Comparison of ENCODE assay signal across 17 cellular contexts in the genomic region with DNA sequence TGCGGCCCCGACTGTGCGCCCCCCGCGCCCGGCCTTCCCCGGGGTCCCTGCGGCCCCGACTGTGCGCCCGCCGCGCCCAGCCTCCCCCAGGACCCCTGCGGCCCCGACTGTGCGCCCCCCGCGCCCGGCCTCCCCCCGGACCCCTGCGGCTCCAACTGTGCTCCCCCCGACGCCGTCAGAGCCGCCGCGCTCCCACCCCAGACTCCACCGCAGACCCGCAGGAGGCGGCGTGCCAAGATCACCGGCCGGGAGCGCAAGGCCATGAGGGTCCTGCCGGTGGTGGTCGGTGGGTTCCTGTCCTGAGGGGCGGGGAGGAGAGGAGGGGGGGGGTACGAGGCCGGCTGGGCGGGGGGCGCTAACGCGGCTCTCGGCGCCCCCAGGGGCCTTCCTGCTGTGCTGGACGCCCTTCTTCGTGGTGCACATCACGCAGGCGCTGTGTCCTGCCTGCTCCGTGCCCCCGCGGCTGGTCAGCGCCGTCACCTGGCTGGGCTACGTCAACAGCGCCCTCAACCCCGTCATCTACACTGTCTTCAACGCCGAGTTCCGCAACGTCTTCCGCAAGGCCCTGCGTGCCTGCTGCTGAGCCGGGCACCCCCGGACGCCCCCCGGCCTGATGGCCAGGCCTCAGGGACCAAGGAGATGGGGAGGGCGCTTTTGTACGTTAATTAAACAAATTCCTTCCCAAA. TPM values are rescaled to one million over a fixed set of nuclear protein-coding genes. Genes with fewer than 3 reads are reported as not detected.
DNase-seq lines count a peak whose midpoint lies in the region; ATAC-seq, FAIRE-seq and TF ChIP-seq lines count a peak whose summit lies in the region.
"Had no signal": no experiment of that assay in that cellular context is flagged by ENCODE, and none has a peak within 500 bp of the region (broad histone marks: within the 10 kb centered on the region; RNA-seq: fewer than 3 reads in every experiment).

No MANE protein-coding gene starts in this region.

- RAD21 ChIA-PET in GM12878 (lab: Charles Lee; ENCODE audit: unreplicated experiment), result no interaction called here

- H4K20me1 ChIP-seq in H9 (ENCODE audit: control insufficient read depth, insufficient read depth, insufficient read length), result no peaks in the 10 kb centered on the region
- no peaks in the 10 kb centered on the region for H4K20me1 ChIP-seq in GM12878 (ENCODE audit: control insufficient read depth, insufficient read depth)

- POLR2A ChIA-PET in GM12878 (lab: Charles Lee), result no interaction called here

- H3K56ac ChIP-seq in H9 (ENCODE audit: insufficient read length, low read depth, low read length), result no peak overlapping the region

- no peaks in the 10 kb centered on the region for H3K79me1 ChIP-seq in H9 (ENCODE audit: insufficient read depth, low read depth, low read length, poor library complexity, severe bottlenecking)

- no peak overlapping the region for H4K91ac ChIP-seq in H9 (ENCODE audit: insufficient read length, low read depth, low read length)

- H3K27ac ChIP-seq in H9 (ENCODE audit: insufficient read length, low read depth, low read length), result no peak overlapping the region
- no peak overlapping the region for H3K27ac ChIP-seq in GM12878 (ENCODE audit: control insufficient read depth, insufficient read depth)
- H3K27ac ChIP-seq: VCaP had no signal

- FAIRE-seq in GM12878 (lab: Jason Lieb, UNC), result no peak
- FAIRE-seq: bronchial epithelial cell had no signal

- TF ChIP-seq POLR2A in GM12878 (IDR thresholded peaks at IDR 0.05; ENCODE audit: low read depth, low read length), result 0 out of 2 replicates have a peak, but pooled peaks have one; percentile 9

- H3K23ac ChIP-seq in H9 (ENCODE audit: insufficient read length, low read depth, low read length), result no peak overlapping the region

- H3K23me2 ChIP-seq in H9 (ENCODE audit: insufficient read length, low read depth, low read length, poor library complexity, severe bottlenecking), result peaks cover 19% of the 10 kb centered on the region

- SMC1A ChIA-PET in GM12878 (lab: Charles Lee; ENCODE audit: uncharacterized antibody, unreplicated experiment), result no interaction called here

- no peak overlapping the region for H3K4ac ChIP-seq in H9 (ENCODE audit: low read depth, low read length)

- no peak overlapping the region for H4K5ac ChIP-seq in H9 (ENCODE audit: insufficient read length, low read depth, low read length)

- no peak overlapping the region for H2AK5ac ChIP-seq in H9 (ENCODE audit: insufficient read length, low read length)

- no peak overlapping the region for H3K27ac Mint-ChIP-seq in H9
- no peak overlapping the region for H3K27ac Mint-ChIP-seq in natural killer cell treated with Interleukin-12 subunit alpha and Interleukin-12 subunit beta and Interleukin-15 and Interleukin-18, amount 100 ng/mL, for 72 hours
- H3K27ac Mint-ChIP-seq: activated T-helper 1 cell treated with anti-CD3 and anti-CD28 coated beads, Interleukin-12 subunit alpha, Interleukin-12 subunit beta, Interleukin-2, Interleukin-4 antibody, amounts not matched to agents 30 ng/mL and 10 ng/mL and 1 ng/mL, durations not matched to agents 14 hours and 24 hours and 36 hours had no signal

- H2AFZ ChIP-seq in H9 (ENCODE audit: low read length) (no peak overlapping the region), GM12878 (ENCODE audit: control insufficient read depth, low read depth, low read length) (no peak overlapping the region)

- no peak overlapping the region for H2BK20ac ChIP-seq in H9 (ENCODE audit: low read depth, low read length, poor library complexity, severe bottlenecking)

- H3K9ac ChIP-seq in H9 (ENCODE audit: extremely low read depth, insufficient read length, low read length), result no peak overlapping the region
- no peak overlapping the region for H3K9ac ChIP-seq in GM12878 (ENCODE audit: control insufficient read depth, insufficient read depth, low read length)

- H3K18ac ChIP-seq in H9 (ENCODE audit: insufficient read length, low read depth, low read length), result no peak overlapping the region

- no peaks in the 10 kb centered on the region; the same call in 1 of the 2 replicates for H3K4me1 ChIP-seq in H9 (ENCODE audit: insufficient read depth, low read length)
- peaks cover under 1% of the 10 kb centered on the region for H3K4me1 ChIP-seq in GM12878 (ENCODE audit: control insufficient read depth, insufficient read depth, low read length)
- H3K4me1 ChIP-seq: Caco-2 had no signal

- peaks cover 0 to 2% of the 10 kb centered on the region in 2 experiments; a peak in 2 of 4 replicates for H3K36me3 ChIP-seq in GM12878 (ENCODE audit: control insufficient read depth in 2 of 2, insufficient read depth in 2 of 2, low read length in 1 of 2)

- H3K27me3 ChIP-seq in H9 (ENCODE audit: insufficient read depth, low read length) (peaks cover 33% of the 10 kb centered on the region), GM12878 (replicated peaks in 1 of 2; ENCODE audit: control insufficient read depth in 2 of 2, insufficient read depth in 2 of 2, low read length in 1 of 2) (peaks cover 0 to 5% of the 10 kb centered on the region in 2 experiments; a peak in 2 of 4 replicates)

- H2BK5ac ChIP-seq in H9 (ENCODE audit: insufficient read length, low read length), result no peak overlapping the region

- H3K4me2 ChIP-seq in H9 (ENCODE audit: insufficient read depth, insufficient read length, low read length) (peak overlapping the region; percentile 28), GM12878 (ENCODE audit: control insufficient read depth, insufficient read depth) (no peak overlapping the region)

- no peak overlapping the region for H2BK12ac ChIP-seq in H9 (ENCODE audit: insufficient read length, low read depth, low read length)

- H3K4me3 Mint-ChIP-seq in H9, result peak overlapping the region; percentile 50 to 77
- no peak overlapping the region for H3K4me3 Mint-ChIP-seq in natural killer cell treated with Interleukin-12 subunit alpha and Interleukin-12 subunit beta and Interleukin-15 and Interleukin-18, amount 100 ng/mL, for 72 hours
- H3K4me3 Mint-ChIP-seq: activated T-helper 1 cell treated with anti-CD3 and anti-CD28 coated beads, Interleukin-12 subunit alpha, Interleukin-12 subunit beta, Interleukin-2, Interleukin-4 antibody, amounts not matched to agents 30 ng/mL and 10 ng/mL and 1 ng/mL, durations not matched to agents 14 hours and 24 hours and 36 hours had no signal

- H3K9me3 Mint-ChIP-seq in H9, result no peaks in the 10 kb centered on the region; a peak in 2 of 5 replicates
- H3K9me3 Mint-ChIP-seq in natural killer cell treated with Interleukin-12 subunit alpha and Interleukin-12 subunit beta and Interleukin-15 and Interleukin-18, amount 100 ng/mL, for 72 hours, result no peaks in the 10 kb centered on the region
- H3K9me3 Mint-ChIP-seq: activated T-helper 1 cell treated with anti-CD3 and anti-CD28 coated beads, Interleukin-12 subunit alpha, Interleukin-12 subunit beta, Interleukin-2, Interleukin-4 antibody, amounts not matched to agents 30 ng/mL and 10 ng/mL and 1 ng/mL, durations not matched to agents 14 hours and 24 hours and 36 hours had no signal

- H4K8ac ChIP-seq in H9 (replicated peaks; ENCODE audit: insufficient read length, low read depth, low read length), result no peak overlapping the region

- H3T11ph ChIP-seq in H9 (ENCODE audit: low read length), result no peak overlapping the region

- ATAC-seq in GM12878, result no peak
- ATAC-seq in natural killer cell treated with Interleukin-12 subunit alpha and Interleukin-12 subunit beta and Interleukin-15 and Interleukin-18, amount 100 ng/mL, for 72 hours, result no peak
- ATAC-seq in HG02840 (IDR thresholded peaks at IDR 0.05; ENCODE audit: low FRiP score, unreplicated experiment), result no peak

- intact Hi-C loops in GM12878 (cut with micrococcal nuclease; ENCODE audit: unreplicated experiment), result no loop called here

- CTCF ChIA-PET in GM12878 (lab: Yijun Ruan, JAX), result no interaction called here

- no CpG with 5 or more reads among the region's 69 CpGs for whole genome bisulfite sequencing in H9 (ENCODE audit: extremely low coverage, insufficient read length, low lambda C conversion rate)
- 28% methylated on average over 26 of the region's 69 CpGs for WGBS in GM12878 (ENCODE audit: insufficient coverage, insufficient replicate concordance, low lambda C conversion rate, missing lambda C conversion rate)

- no peaks in the 10 kb centered on the region for H3K9me3 ChIP-seq in H9 (ENCODE audit: control insufficient read depth, low read depth, low read length)
- H3K9me3 ChIP-seq in GM12878 (replicated peaks; ENCODE audit: control insufficient read depth, insufficient read depth, low read length), result no peaks in the 10 kb centered on the region
- H3K9me3 ChIP-seq: Caco-2 had no signal

- H2BK15ac ChIP-seq in H9 (ENCODE audit: low read depth, low read length), result no peak overlapping the region

- H3K4me1 Mint-ChIP-seq in H9, result peaks cover 18 to 28% of the 10 kb centered on the region in 2 experiments
- H3K4me1 Mint-ChIP-seq in natural killer cell treated with Interleukin-12 subunit alpha and Interleukin-12 subunit beta and Interleukin-15 and Interleukin-18, amount 100 ng/mL, for 72 hours (ENCODE audit: low read depth in 2 of 2), result peaks cover 0 to 7% of the 10 kb centered on the region in 2 donors

- H3K4me3 ChIP-seq in GM12878, result no peak overlapping the region

- no peak for TF ChIP-seq EP300 in GM12878 (IDR thresholded peaks at IDR 0.05; ENCODE audit: borderline replicate concordance in 1 of 2, control insufficient read depth in 1 of 2, low read depth in 2 of 2, low read length in 2 of 2)

- H2BK120ac ChIP-seq in H9 (ENCODE audit: low read depth, low read length, poor library complexity, severe bottlenecking), result no peak overlapping the region

- TF ChIP-seq CTCF in H9 (conservative IDR thresholded peaks at IDR 0.05) (no peak), GM12878 (IDR thresholded peaks at IDR 0.05 in 2 of 3, conservative IDR thresholded peaks at IDR 0.05 in 1 of 3; ENCODE audit: control insufficient read depth in 2 of 3, extremely low read depth in 1 of 3, insufficient read depth in 1 of 3, low read depth in 3 of 3, low read length in 3 of 3) (no peak)

- no peak for TF ChIP-seq RAD21 in GM12878 (IDR thresholded peaks at IDR 0.05; ENCODE audit: insufficient read depth, low read depth, low read length)

- H3K36me3 Mint-ChIP-seq in H9 (ENCODE audit: insufficient read depth in 1 of 3, low read depth in 3 of 3), result peaks cover 2 to 26% (median 5%) of the 10 kb centered on the region in 3 experiments; a peak in 4 of 7 replicates
- H3K36me3 Mint-ChIP-seq in natural killer cell treated with Interleukin-12 subunit alpha and Interleukin-12 subunit beta and Interleukin-15 and Interleukin-18, amount 100 ng/mL, for 72 hours, result no peaks in the 10 kb centered on the region

- peaks cover 42% of the 10 kb centered on the region for H3K27me3 Mint-ChIP-seq in H9 (ENCODE audit: low read depth)
- H3K27me3 Mint-ChIP-seq in natural killer cell treated with Interleukin-12 subunit alpha and Interleukin-12 subunit beta and Interleukin-15 and Interleukin-18, amount 100 ng/mL, for 72 hours, result peaks cover 19 to 22% of the 10 kb centered on the region in 2 donors

- no peak overlapping the region for H3K14ac ChIP-seq in H9 (ENCODE audit: insufficient read depth, low read length)

- BruUV-seq in GM12878 (replicated peaks; lab: Mats Ljungman, UMichigan), result no TSS peak

- in situ Hi-C loops in GM12878 (cut with MboI), result no loop called here

- DNase-seq in H9, result peak; percentile 54
- DNase-seq in GM12878 (ENCODE audit: low read depth, low spot score), result no peak
- DNase-seq in natural killer cell treated with Interleukin-12 subunit alpha and Interleukin-12 subunit beta and Interleukin-15 and Interleukin-18, amount 100 ng/mL, for 72 hours (ENCODE audit: low spot score), result peak; percentile 54
- no peak for DNase-seq in DMS79 (lab: John Stamatoyannopoulos, UW)
- DNase-seq in NCI-H82 treated with DMSO at 0.1 percent for 48 hours (lab: John Stamatoyannopoulos, UW; ENCODE audit: unreplicated experiment), result no peak
- DNase-seq: Caco-2, erythroblast, GOT3, midbrain, NCI-H1436, NCI-H526 treated with DMSO at 0.1 percent for 48 hours, SHP77 had no signal

- H3K79me2 ChIP-seq in H9 (ENCODE audit: insufficient read depth, low read length), result no peaks in the 10 kb centered on the region
- no peaks in the 10 kb centered on the region for H3K79me2 ChIP-seq in GM12878 (ENCODE audit: control insufficient read depth, insufficient read depth, low read length)

RNA-seq across cellular contexts. Expression of a gene that starts 3.1 kb away (rescaled TPM):
- total RNA-seq in H9 (2021) (6.2 and 6.8 TPM in 2 replicates), GM12878 (2014; rRNA removed) (not detected in 2 replicates), GM12878 (2014; rRNA removed; fragmentation: Illumina TruSeq; extraction: Trizol) (not detected in 2 replicates), GM12878 (2021) (0.24 TPM in 1 of 2 replicates, not detected in the other)
- total RNA-seq in GM12878 (2013; cell fraction: nucleolus; rRNA removed), result 0.37 and 0.40 TPM in 2 replicates
- not detected for polyA plus RNA-seq in GM12878 (2011; ENCODE audit: low read depth)
- polyA plus RNA-seq in GM12878 (2011; rRNA removed) (not detected in 2 replicates), GM12878 (2014; fragmentation: Illumina TruSeq; extraction: Trizol) (not detected in 2 replicates), GM12878 (2014; fragmentation: Nextera tagmentation; extraction: Ambion mirVana) (not detected), GM12878 (2014; rRNA removed) (not detected in 2 replicates), GM12878 (2016; fragmentation: Nextera tagmentation; extraction: Ambion mirVana) (not detected)
- not detected in 2 replicates for polyA plus RNA-seq in GM12878 (2011; cell fraction: cytosol; rRNA removed)
- 0.07 and 0.12 TPM in 2 replicates for polyA plus RNA-seq in GM12878 (2011; cell fraction: nucleus; rRNA removed)
- polyA plus RNA-seq in GM12878 (2012), result 0.08 and 0.26 TPM in 2 replicates
- polyA minus RNA-seq in GM12878 (2011; rRNA and poly(A)+ RNA removed), result not detected in 2 replicates
- not detected in 2 replicates for polyA minus RNA-seq in GM12878 (2011; cell fraction: cytosol; rRNA and poly(A)+ RNA removed)
- 0.29 TPM in 1 of 2 replicates, not detected in the other for polyA minus RNA-seq in GM12878 (2011; cell fraction: nucleus; rRNA and poly(A)+ RNA removed)
- 1 to 10 TPM in 1 of 2 donors, under 1 TPM in 1; 0.48 to 1.3 TPM for total RNA-seq in natural killer cell treated with Interleukin-12 subunit alpha and Interleukin-12 subunit beta and Interleukin-15 and Interleukin-18, amount 100 ng/mL, for 72 hours
- total RNA-seq: bronchial epithelial cell had no signal

RNA-seq across cellular contexts. Expression of a gene that starts 13.2 kb away (rescaled TPM):
- total RNA-seq in H9 (2021) (1.8 and 2.3 TPM in 2 replicates), GM12878 (2014; rRNA removed) (not detected in 2 replicates), GM12878 (2014; rRNA removed; fragmentation: Illumina TruSeq; extraction: Trizol) (not detected in 2 replicates), GM12878 (2021) (not detected in 2 replicates)
- not detected in 2 replicates for total RNA-seq in GM12878 (2013; cell fraction: nucleolus; rRNA removed)
- not detected for polyA plus RNA-seq in GM12878 (2011; ENCODE audit: low read depth)
- polyA plus RNA-seq in GM12878 (2011; rRNA removed) (not detected in 2 replicates), GM12878 (2014; fragmentation: Illumina TruSeq; extraction: Trizol) (not detected in 2 replicates), GM12878 (2014; fragmentation: Nextera tagmentation; extraction: Ambion mirVana) (not detected), GM12878 (2014; rRNA removed) (not detected in 2 replicates), GM12878 (2016; fragmentation: Nextera tagmentation; extraction: Ambion mirVana) (not detected)
- not detected in 2 replicates for polyA plus RNA-seq in GM12878 (2011; cell fraction: cytosol; rRNA removed)
- not detected in 2 replicates for polyA plus RNA-seq in GM12878 (2011; cell fraction: nucleus; rRNA removed)
- not detected in 2 replicates for polyA plus RNA-seq in GM12878 (2012)
- not detected in 2 replicates for polyA minus RNA-seq in GM12878 (2011; rRNA and poly(A)+ RNA removed)
- polyA minus RNA-seq in GM12878 (2011; cell fraction: cytosol; rRNA and poly(A)+ RNA removed), result not detected in 2 replicates
- not detected in 2 replicates for polyA minus RNA-seq in GM12878 (2011; cell fraction: nucleus; rRNA and poly(A)+ RNA removed)
- not detected for total RNA-seq in natural killer cell treated with Interleukin-12 subunit alpha and Interleukin-12 subunit beta and Interleukin-15 and Interleukin-18, amount 100 ng/mL, for 72 hours
- total RNA-seq: activated T-helper 1 cell treated with anti-CD3 and anti-CD28 coated beads, Interleukin-12 subunit alpha, Interleukin-12 subunit beta, Interleukin-2, Interleukin-4 antibody, amounts not matched to agents 30 ng/mL and 10 ng/mL and 1 ng/mL, durations not matched to agents 14 hours and 24 hours and 36 hours; bronchial epithelial cell; Caco-2; renal cortical epithelial cell had no signal

RNA-seq across cellular contexts. Expression of a gene that starts 15.4 kb away (rescaled TPM):
- total RNA-seq in H9 (2021), result 0.46 TPM in 1 of 2 replicates, not detected in the other
- total RNA-seq in GM12878 (2013; cell fraction: nucleolus; rRNA removed), result not detected in 2 replicates
- 0.05 TPM in 1 of 2 replicates, not detected in the other for total RNA-seq in GM12878 (2014; rRNA removed)
- not detected in 2 replicates for total RNA-seq in GM12878 (2014; rRNA removed; fragmentation: Illumina TruSeq; extraction: Trizol)
- 0.40 TPM in 1 of 2 replicates, not detected in the other for total RNA-seq in GM12878 (2021)
- polyA plus RNA-seq in GM12878 (2011; ENCODE audit: low read depth), result not detected
- not detected in 2 replicates for polyA plus RNA-seq in GM12878 (2011; rRNA removed)
- not detected in 2 replicates for polyA plus RNA-seq in GM12878 (2011; cell fraction: cytosol; rRNA removed)
- polyA plus RNA-seq in GM12878 (2011; cell fraction: nucleus; rRNA removed), result not detected in 2 replicates
- polyA plus RNA-seq in GM12878 (2012), result 0.11 and 0.19 TPM in 2 replicates
- not detected in 2 replicates for polyA plus RNA-seq in GM12878 (2014; fragmentation: Illumina TruSeq; extraction: Trizol)
- not detected for polyA plus RNA-seq in GM12878 (2014; fragmentation: Nextera tagmentation; extraction: Ambion mirVana)
- 0.06 TPM in 1 of 2 replicates, not detected in the other for polyA plus RNA-seq in GM12878 (2014; rRNA removed)
- not detected for polyA plus RNA-seq in GM12878 (2016; fragmentation: Nextera tagmentation; extraction: Ambion mirVana)
- not detected in 2 replicates for polyA minus RNA-seq in GM12878 (2011; rRNA and poly(A)+ RNA removed)
- not detected in 2 replicates for polyA minus RNA-seq in GM12878 (2011; cell fraction: cytosol; rRNA and poly(A)+ RNA removed)
- polyA minus RNA-seq in GM12878 (2011; cell fraction: nucleus; rRNA and poly(A)+ RNA removed), result not detected in 2 replicates
- total RNA-seq in natural killer cell treated with Interleukin-12 subunit alpha and Interleukin-12 subunit beta and Interleukin-15 and Interleukin-18, amount 100 ng/mL, for 72 hours, result not detected
- total RNA-seq: activated T-helper 1 cell treated with anti-CD3 and anti-CD28 coated beads, Interleukin-12 subunit alpha, Interleukin-12 subunit beta, Interleukin-2, Interleukin-4 antibody, amounts not matched to agents 30 ng/mL and 10 ng/mL and 1 ng/mL, durations not matched to agents 14 hours and 24 hours and 36 hours; bronchial epithelial cell had no signal

RNA-seq across cellular contexts. Expression of a gene that starts 24.4 kb away (rescaled TPM):
- total RNA-seq in H9 (2021) (9.7 and 9.8 TPM in 2 replicates), GM12878 (2014; rRNA removed) (119 and 141 TPM in 2 replicates), GM12878 (2014; rRNA removed; fragmentation: Illumina TruSeq; extraction: Trizol) (24.3 and 24.4 TPM in 2 replicates), GM12878 (2021) (115 and 116 TPM in 2 replicates)
- 129 and 153 TPM in 2 replicates for total RNA-seq in GM12878 (2013; cell fraction: nucleolus; rRNA removed)
- 17.8 TPM for polyA plus RNA-seq in GM12878 (2011; ENCODE audit: low read depth)
- polyA plus RNA-seq in GM12878 (2011; rRNA removed) (22.0 and 65.3 TPM in 2 replicates), GM12878 (2014; fragmentation: Illumina TruSeq; extraction: Trizol) (0.71 and 8.1 TPM in 2 replicates), GM12878 (2014; fragmentation: Nextera tagmentation; extraction: Ambion mirVana) (10 to 100 TPM in 1 of 2 experiments, 1 to 10 TPM in 1; 4.4 to 26.4 TPM), GM12878 (2014; rRNA removed) (129 and 142 TPM in 2 replicates), GM12878 (2016; fragmentation: Nextera tagmentation; extraction: Ambion mirVana) (10 to 100 TPM; 69.9 to 88.5 TPM)
- polyA plus RNA-seq in GM12878 (2011; cell fraction: cytosol; rRNA removed), result 83.0 and 157 TPM in 2 replicates
- 623 and 683 TPM in 2 replicates for polyA plus RNA-seq in GM12878 (2011; cell fraction: nucleus; rRNA removed)
- 112 and 138 TPM in 2 replicates for polyA plus RNA-seq in GM12878 (2012)
- polyA minus RNA-seq in GM12878 (2011; rRNA and poly(A)+ RNA removed), result 50.5 and 146 TPM in 2 replicates
- polyA minus RNA-seq in GM12878 (2011; cell fraction: cytosol; rRNA and poly(A)+ RNA removed), result 62.5 and 71.1 TPM in 2 replicates
- 201 and 259 TPM in 2 replicates for polyA minus RNA-seq in GM12878 (2011; cell fraction: nucleus; rRNA and poly(A)+ RNA removed)
- 10 to 100 TPM; 33.7 to 34.9 TPM for total RNA-seq in natural killer cell treated with Interleukin-12 subunit alpha and Interleukin-12 subunit beta and Interleukin-15 and Interleukin-18, amount 100 ng/mL, for 72 hours

RNA-seq across cellular contexts. Expression of a gene that starts 54.9 kb away (rescaled TPM):
- total RNA-seq in H9 (2021), result 67.3 and 68.6 TPM in 2 replicates
- total RNA-seq in GM12878 (2013; cell fraction: nucleolus; rRNA removed), result 64.8 and 65.6 TPM in 2 replicates
- 47.6 and 48.6 TPM in 2 replicates for total RNA-seq in GM12878 (2014; rRNA removed)
- 21.2 and 23.0 TPM in 2 replicates for total RNA-seq in GM12878 (2014; rRNA removed; fragmentation: Illumina TruSeq; extraction: Trizol)
- 51.3 and 57.1 TPM in 2 replicates for total RNA-seq in GM12878 (2021)
- 7.2 TPM for polyA plus RNA-seq in GM12878 (2011; ENCODE audit: low read depth)
- 10.2 and 21.6 TPM in 2 replicates for polyA plus RNA-seq in GM12878 (2011; rRNA removed)
- polyA plus RNA-seq in GM12878 (2011; cell fraction: cytosol; rRNA removed), result 37.2 and 47.3 TPM in 2 replicates
- polyA plus RNA-seq in GM12878 (2011; cell fraction: nucleus; rRNA removed), result 31.1 and 35.9 TPM in 2 replicates
- 23.4 and 29.5 TPM in 2 replicates for polyA plus RNA-seq in GM12878 (2012)
- polyA plus RNA-seq in GM12878 (2014; fragmentation: Illumina TruSeq; extraction: Trizol), result 4.4 and 17.1 TPM in 2 replicates
- 1 to 10 TPM in 1 of 2 experiments, under 1 TPM in 1; 0.68 to 5.5 TPM for polyA plus RNA-seq in GM12878 (2014; fragmentation: Nextera tagmentation; extraction: Ambion mirVana)
- 43.7 and 51.5 TPM in 2 replicates for polyA plus RNA-seq in GM12878 (2014; rRNA removed)
- polyA plus RNA-seq in GM12878 (2016; fragmentation: Nextera tagmentation; extraction: Ambion mirVana), result 10 to 100 TPM; 28.8 to 41.0 TPM
- polyA minus RNA-seq in GM12878 (2011; rRNA and poly(A)+ RNA removed), result 18.2 and 35.1 TPM in 2 replicates
- 21.3 and 22.6 TPM in 2 replicates for polyA minus RNA-seq in GM12878 (2011; cell fraction: cytosol; rRNA and poly(A)+ RNA removed)
- 10.5 and 23.0 TPM in 2 replicates for polyA minus RNA-seq in GM12878 (2011; cell fraction: nucleus; rRNA and poly(A)+ RNA removed)
- total RNA-seq in natural killer cell treated with Interleukin-12 subunit alpha and Interleukin-12 subunit beta and Interleukin-15 and Interleukin-18, amount 100 ng/mL, for 72 hours, result 10 to 100 TPM; 23.2 to 83.6 TPM

Comparison
In these comparisons a context has a peak if more than half of its experiments do, and no peak if none do; other contexts are left out.
1. DNase-seq: peak in H9 (single experiment) and natural killer cell treated with Interleukin-12 subunit alpha and Interleukin-12 subunit beta and Interleukin-15 and Interleukin-18, amount 100 ng/mL, for 72 hours (single experiment); none in GM12878 (single experiment), DMS79 (single experiment) and NCI-H82 treated with DMSO at 0.1 percent for 48 hours (single experiment).